8 cellular contexts compared by ENCODE assay signal in genomic region chr1:156193208-156193487, GRCh38. TPM values are rescaled to one million over a fixed set of nuclear protein-coding genes. Genes with fewer than 3 reads are reported as not detected.
A peak's percentile ranks its signal among the peaks of the same experiment; 100 is the strongest.
DNase-seq lines count a peak whose midpoint lies in the region; ATAC-seq, FAIRE-seq and TF ChIP-seq lines count a peak whose summit lies in the region.

No MANE protein-coding gene starts in this region.

- no peak for ATAC-seq in HG03039 (IDR thresholded peaks at IDR 0.05; ENCODE audit: unreplicated experiment)
- ATAC-seq in HG02623 (IDR thresholded peaks at IDR 0.05; ENCODE audit: unreplicated experiment) = no peak

- H3K79me2 ChIP-seq in MM.1S (ENCODE audit: low read length) (peaks cover 49% of the 10 kb centered on the region), neural cell (replicated peaks; ENCODE audit: insufficient read depth, low read length) (peaks cover 33% of the 10 kb centered on the region)

- no peak for TF ChIP-seq EP300 in neural cell (conservative IDR thresholded peaks at IDR 0.05; ENCODE audit: poor library complexity, severe bottlenecking)

- H3K4me1 ChIP-seq in MM.1S (ENCODE audit: low read length) = peaks cover 21% of the 10 kb centered on the region

- H4K20me1 ChIP-seq in MM.1S (ENCODE audit: insufficient read depth, low read length) (no peaks in the 10 kb centered on the region), neural cell (ENCODE audit: insufficient read depth) (no peaks in the 10 kb centered on the region)

- H3K36me3 ChIP-seq in BJ (ENCODE audit: control insufficient read depth, insufficient read depth, low read length) (peaks cover 2% of the 10 kb centered on the region; the same call in 1 of the 2 replicates), MM.1S (replicated peaks; ENCODE audit: insufficient read depth, low read length) (0 out of 2 replicates have a peak, but pooled peaks cover 5% of the 10 kb centered on the region), neural cell (ENCODE audit: insufficient read depth, low read length) (no peaks in the 10 kb centered on the region)

- no peak for FAIRE-seq in GM12892 (lab: Jason Lieb, UNC)

- H3K4me2 ChIP-seq in MM.1S (ENCODE audit: low read depth, low read length) (peak overlapping the region; percentile 65), neural cell (ENCODE audit: low read length) (no peak overlapping the region)

- TF ChIP-seq RAD21 in neural cell (conservative IDR thresholded peaks at IDR 0.05) = no peak

- POLR2A ChIA-PET in BJ (lab: Charles Lee) = no interaction called here

- H3K9ac ChIP-seq in MM.1S (ENCODE audit: low read length) (peak overlapping the region; percentile 83), neural cell (ENCODE audit: low read length) (peak overlapping the region; percentile 28)

- no peaks in the 10 kb centered on the region for H3K9me3 ChIP-seq in MM.1S (replicated peaks; ENCODE audit: insufficient read depth, low read length)
- H3K9me3 ChIP-seq in neural cell (ENCODE audit: low read length) = no peaks in the 10 kb centered on the region

- H3K27ac ChIP-seq in MM.1S (ENCODE audit: low read length) = peak overlapping the region; percentile 77
- peak overlapping the region in 1 of 2 donors; percentile 63 for H3K27ac ChIP-seq in coronary artery
- peak overlapping the region; percentile 54 for H3K27ac ChIP-seq in neural cell (ENCODE audit: low read length)

- DNase-seq in BJ (ENCODE audit: low read depth) (no peak), MM.1S (no peak), coronary artery (ENCODE audit: low spot score) (no peak), NCI-H1105 treated with DMSO at 0.1 percent for 48 hours (lab: John Stamatoyannopoulos, UW) (no peak), GM12892 (ENCODE audit: insufficient read length) (no peak)

- H3F3A ChIP-seq in MM.1S (ENCODE audit: insufficient read depth, low read length) = peaks cover 22% of the 10 kb centered on the region
- peaks cover 3% of the 10 kb centered on the region for H3F3A ChIP-seq in neural cell (ENCODE audit: insufficient read depth, low read length, poor library complexity, severe bottlenecking)

- H3K9me2 ChIP-seq in MM.1S (replicated peaks; ENCODE audit: insufficient read depth, low read length) (no peaks in the 10 kb centered on the region), neural cell (ENCODE audit: insufficient read depth, low read length) (no peaks in the 10 kb centered on the region)

- CTCF ChIA-PET in BJ (lab: Yijun Ruan, JAX) = interaction anchor here (1.1 kb wide), 1 partner anchor 29 kb away, joined by 4 read pairs; no protein-coding TSS in a partner anchor

- no peak for TF ChIP-seq POLR2A in GM12892 (IDR thresholded peaks at IDR 0.05; ENCODE audit: low read depth, low read length)

- H3K27me3 ChIP-seq in BJ (ENCODE audit: control insufficient read depth, insufficient read depth, low read length) = no peaks in the 10 kb centered on the region
- H3K27me3 ChIP-seq in MM.1S (replicated peaks; ENCODE audit: insufficient read depth, low read length) = no peaks in the 10 kb centered on the region
- no peaks in the 10 kb centered on the region for H3K27me3 ChIP-seq in neural cell (ENCODE audit: insufficient read depth, low read depth, low read length)

- H2AFZ ChIP-seq in MM.1S (ENCODE audit: low read length) = peak overlapping the region; percentile 59
- no peak overlapping the region for H2AFZ ChIP-seq in neural cell (ENCODE audit: low read depth, low read length)

- TF ChIP-seq CTCF in BJ (IDR thresholded peaks at IDR 0.05; ENCODE audit: insufficient read depth, low read depth, low read length) (no peak), MM.1S (IDR thresholded peaks at IDR 0.05; ENCODE audit: low read length) (0 out of 2 replicates have a peak, but pooled peaks have one; percentile 13), coronary artery (IDR thresholded peaks at IDR 0.05) (no peak), neural cell (IDR thresholded peaks at IDR 0.05; ENCODE audit: poor library complexity, severe bottlenecking) (no peak)

- H3K4me3 ChIP-seq in BJ (ENCODE audit: low read depth, low read length) (peak overlapping the region; percentile 65), MM.1S (ENCODE audit: low read length) (peak overlapping the region; percentile 85), coronary artery (peak overlapping the region; percentile 79), neural cell (ENCODE audit: low read length) (peak overlapping the region; percentile 85)

TF ChIP-seq in neural cell, 6 proteins besides CTCF, POLR2A, EP300 and RAD21:
- TF ChIP-seq TAF1 (IDR thresholded peaks at IDR 0.05; ENCODE audit: low read depth) (no peak), SMC3 (conservative IDR thresholded peaks at IDR 0.05; ENCODE audit: poor library complexity) (no peak), POLR2AphosphoS5 (IDR thresholded peaks at IDR 0.05) (no peak)

RNA-seq across cellular contexts. Expression of gene SLC25A44, which starts 0.8 kb away (rescaled TPM):
- polyA plus RNA-seq in BJ (2011; rRNA removed) (21.4 and 25.8 TPM in 2 replicates), neural cell (13.7 and 16.2 TPM in 2 replicates)
- polyA minus RNA-seq in BJ (2011; rRNA and poly(A)+ RNA removed) = 15.5 and 19.8 TPM in 2 replicates
- polyA minus RNA-seq in neural cell = 17.0 and 17.6 TPM in 2 replicates
- 13.9 TPM for polyA plus RNA-seq in GM12892 (2012; ENCODE audit: missing spikeins)

RNA-seq across cellular contexts. Expression of gene PMF1, which starts 19.7 kb away (rescaled TPM):
- polyA plus RNA-seq in BJ (2011; rRNA removed) = 55.0 and 73.1 TPM in 2 replicates
- 11.3 and 11.8 TPM in 2 replicates for polyA minus RNA-seq in BJ (2011; rRNA and poly(A)+ RNA removed)
- 97.0 and 98.7 TPM in 2 replicates for polyA plus RNA-seq in neural cell
- 37.4 and 45.3 TPM in 2 replicates for polyA minus RNA-seq in neural cell
- polyA plus RNA-seq in GM12892 (2012; ENCODE audit: missing spikeins) = 45.2 TPM

RNA-seq across cellular contexts. Expression of gene SEMA4A, which starts 39.8 kb away (rescaled TPM):
- polyA plus RNA-seq in BJ (2011; rRNA removed) (0.49 and 0.77 TPM in 2 replicates), neural cell (17.1 and 38.4 TPM in 2 replicates)
- 0.19 and 0.82 TPM in 2 replicates for polyA minus RNA-seq in BJ (2011; rRNA and poly(A)+ RNA removed)
- 18.6 and 20.5 TPM in 2 replicates for polyA minus RNA-seq in neural cell
- 19.0 TPM for polyA plus RNA-seq in GM12892 (2012; ENCODE audit: missing spikeins)

RNA-seq across cellular contexts. Expression of gene BGLAP, which starts 48.8 kb away (rescaled TPM):
- polyA plus RNA-seq in BJ (2011; rRNA removed) = 0.26 and 0.50 TPM in 2 replicates
- not detected in 2 replicates for polyA minus RNA-seq in BJ (2011; rRNA and poly(A)+ RNA removed)
- polyA plus RNA-seq in neural cell = 1.9 and 2.5 TPM in 2 replicates
- polyA minus RNA-seq in neural cell = 0.73 and 0.81 TPM in 2 replicates
- polyA plus RNA-seq in GM12892 (2012; ENCODE audit: missing spikeins) = not detected

RNA-seq across cellular contexts. Expression of gene PAQR6, which starts 54.7 kb away (rescaled TPM):
- 0.06 and 0.18 TPM in 2 replicates for polyA plus RNA-seq in BJ (2011; rRNA removed)
- polyA minus RNA-seq in BJ (2011; rRNA and poly(A)+ RNA removed) = not detected in 2 replicates
- polyA plus RNA-seq in neural cell = 16.8 and 27.3 TPM in 2 replicates
- polyA minus RNA-seq in neural cell = 2.2 and 3.4 TPM in 2 replicates
- 3.9 TPM for polyA plus RNA-seq in GM12892 (2012; ENCODE audit: missing spikeins)

Comparison
In these comparisons a context has a peak if more than half of its experiments do, and no peak if none do; other contexts are left out.
1. RNA of gene SEMA4A, which starts 39.8 kb away (polyA plus RNA-seq): 17.1 to 38.4 TPM in neural cell; 0.49 to 0.77 TPM in BJ; every median in the first group is over 10 times any median in the second.
2. Peak in every context shown above with its lines, with median percentiles within 50 percentile points of each other: H3K4me3 ChIP-seq.